In genomic region chr16:84617631-84618427, GRCh38 we compare ENCODE assay signal across 1 cellular context.
TF ChIP-seq lines count a peak whose summit lies in the region.

Gene COTL1, minus strand, starts transcription at chr16:84618078. Its CDS starts 164 bp downstream, at chr16:84617914.

TF ChIP-seq in HEK293, 187 proteins besides CTCF, POLR2A, EP300 and RAD21 (continued from another document and continues in another):
- TF ChIP-seq PRDM2 (tag by site-specific recombination; IDR thresholded peaks at IDR 0.05; ENCODE audit: borderline replicate concordance), result no peak
- no peak for TF ChIP-seq ZNF24 (tag by site-specific recombination; IDR thresholded peaks at IDR 0.05)
- TF ChIP-seq FEZF1 (tag by site-specific recombination; IDR thresholded peaks at IDR 0.05), result no peak
- no peak for TF ChIP-seq ZNF664 (tag by site-specific recombination; IDR thresholded peaks at IDR 0.05)
- TF ChIP-seq ZBTB6 (tag by site-specific recombination; IDR thresholded peaks at IDR 0.05), result no peak
- TF ChIP-seq ZNF747 (tag by site-specific recombination; IDR thresholded peaks at IDR 0.05), result no peak
- TF ChIP-seq ZNF214 (tag by site-specific recombination; IDR thresholded peaks at IDR 0.05; ENCODE audit: borderline replicate concordance), result no peak
- TF ChIP-seq ZFP37 (tag by site-specific recombination; IDR thresholded peaks at IDR 0.05), result no peak
- peak; percentile 1; the same call in 1 of the 2 replicates for TF ChIP-seq SP7 (tag by site-specific recombination; IDR thresholded peaks at IDR 0.05)
- TF ChIP-seq WT1 (tag by site-specific recombination; IDR thresholded peaks at IDR 0.05), result no peak
- no peak for TF ChIP-seq KLF17 (tag by site-specific recombination; IDR thresholded peaks at IDR 0.05)
- no peak for TF ChIP-seq MEIS1 (CRISPR knock-in tag; IDR thresholded peaks at IDR 0.05; ENCODE audit: borderline replicate concordance)
- TF ChIP-seq KLF1 (tag by site-specific recombination; IDR thresholded peaks at IDR 0.05), result peak; percentile 43; the same call in 1 of the 2 replicates
- no peak for TF ChIP-seq ZBTB8A (tag by site-specific recombination; IDR thresholded peaks at IDR 0.05)
- TF ChIP-seq ZBTB10 (tag by site-specific recombination; IDR thresholded peaks at IDR 0.05), result no peak
- no peak for TF ChIP-seq ZNF274 (IDR thresholded peaks at IDR 0.05; ENCODE audit: low read length)
- no peak for TF ChIP-seq ZNF274 (tag by site-specific recombination; IDR thresholded peaks at IDR 0.05; ENCODE audit: borderline replicate concordance)
- TF ChIP-seq ZNF701 (tag by site-specific recombination; IDR thresholded peaks at IDR 0.05), result no peak
- TF ChIP-seq ZBTB17 (tag by site-specific recombination; IDR thresholded peaks at IDR 0.05), result no peak
- no peak for TF ChIP-seq GLI4 (tag by site-specific recombination; IDR thresholded peaks at IDR 0.05)
- no peak for TF ChIP-seq OSR2 (tag by site-specific recombination; IDR thresholded peaks at IDR 0.05)
- no peak for TF ChIP-seq ZSCAN23 (tag by site-specific recombination; IDR thresholded peaks at IDR 0.05)
- no peak for TF ChIP-seq ZBTB49 (tag by site-specific recombination; IDR thresholded peaks at IDR 0.05; ENCODE audit: low read depth)
- no peak for TF ChIP-seq ZNF501 (tag by site-specific recombination; IDR thresholded peaks at IDR 0.05)
- TF ChIP-seq ZNF221 (tag by site-specific recombination; IDR thresholded peaks at IDR 0.05; ENCODE audit: borderline replicate concordance), result no peak
- no peak for TF ChIP-seq KLF9 (tag by site-specific recombination; IDR thresholded peaks at IDR 0.05; ENCODE audit: low read depth)
- no peak for TF ChIP-seq TRIM28 (IDR thresholded peaks at IDR 0.05; ENCODE audit: borderline replicate concordance, low read length)
- TF ChIP-seq ZNF777 (tag by site-specific recombination; IDR thresholded peaks at IDR 0.05; ENCODE audit: borderline replicate concordance), result no peak
- no peak for TF ChIP-seq ZNF548 (tag by site-specific recombination; IDR thresholded peaks at IDR 0.05)
- no peak for TF ChIP-seq ZNF785 (tag by site-specific recombination; IDR thresholded peaks at IDR 0.05)
- no peak for TF ChIP-seq ZNF830 (tag by site-specific recombination; IDR thresholded peaks at IDR 0.05; ENCODE audit: low read depth)
- TF ChIP-seq ZNF280C (tag by site-specific recombination; IDR thresholded peaks at IDR 0.05), result no peak
- TF ChIP-seq ZNF488 (tag by site-specific recombination; IDR thresholded peaks at IDR 0.05), result no peak
- no peak for TF ChIP-seq ZNF610 (tag by site-specific recombination; IDR thresholded peaks at IDR 0.05; ENCODE audit: borderline replicate concordance)
- TF ChIP-seq ZNF645 (tag by site-specific recombination; IDR thresholded peaks at IDR 0.05), result no peak
- TF ChIP-seq ZNF510 (tag by site-specific recombination; IDR thresholded peaks at IDR 0.05; ENCODE audit: insufficient replicate concordance), result no peak
- no peak for TF ChIP-seq HOXD13 (CRISPR knock-in tag; IDR thresholded peaks at IDR 0.05; ENCODE audit: borderline replicate concordance)
- TF ChIP-seq PRDM1 (tag by site-specific recombination; IDR thresholded peaks at IDR 0.05), result peak; percentile 86
- no peak for TF ChIP-seq SETDB1 (IDR thresholded peaks at IDR 0.05; ENCODE audit: insufficient read length, low read length)
- no peak for TF ChIP-seq ZNF585B (tag by site-specific recombination; IDR thresholded peaks at IDR 0.05)
- TF ChIP-seq AEBP2 (tag by site-specific recombination; IDR thresholded peaks at IDR 0.05; ENCODE audit: borderline replicate concordance), result no peak
